In the genomic region with DNA sequence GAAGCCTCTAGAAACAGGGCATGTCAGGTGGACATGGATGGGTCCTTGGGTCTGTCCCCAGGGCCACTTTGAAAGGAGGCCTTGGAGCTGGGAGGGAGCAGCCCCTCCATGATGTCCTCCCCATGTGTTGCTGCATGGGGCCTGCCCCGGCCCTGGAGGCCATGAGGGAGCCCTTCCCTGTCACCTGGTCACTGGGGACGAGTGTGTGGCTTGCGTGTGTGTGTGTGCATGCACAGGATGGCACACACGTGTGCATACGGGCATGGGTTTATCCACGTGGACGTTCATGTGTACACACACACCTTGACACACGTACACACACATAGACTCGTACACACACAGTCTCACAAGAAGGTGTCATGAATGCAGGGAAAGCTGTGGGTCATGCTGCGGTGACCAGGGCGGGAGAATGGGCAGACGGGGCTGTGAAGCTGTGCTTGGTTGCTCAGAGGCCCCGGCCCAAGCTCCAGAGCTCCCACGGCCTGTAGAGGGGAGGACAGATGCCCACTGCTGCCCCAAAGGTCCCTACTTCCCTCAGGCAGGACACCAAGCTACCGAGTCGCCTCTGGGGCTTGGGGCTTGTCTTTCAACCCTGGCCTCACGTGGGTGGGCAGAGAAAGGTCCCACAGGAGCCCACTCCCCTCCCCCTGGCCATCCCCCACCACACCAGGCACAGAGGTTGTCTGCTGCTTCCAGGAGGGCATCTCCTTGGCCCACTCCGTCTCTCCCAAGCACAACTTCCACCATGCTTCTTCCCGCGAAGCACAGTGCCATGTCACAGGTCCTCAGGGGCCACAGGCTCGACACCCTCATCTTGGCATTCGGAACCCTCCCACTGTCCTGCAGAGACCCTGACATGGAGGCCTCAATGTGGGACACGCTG, we compare ENCODE assay signal across 18 cellular contexts. TPM values are rescaled to one million over a fixed set of nuclear protein-coding genes. Genes with fewer than 3 reads are reported as not detected.
DNase-seq lines count a peak whose midpoint lies in the region; ATAC-seq and TF ChIP-seq lines count a peak whose summit lies in the region.
"Had no signal": no experiment of that assay in that cellular context is flagged by ENCODE, and none has a peak within 500 bp of the region (broad histone marks: within the 10 kb centered on the region; RNA-seq: fewer than 3 reads in every experiment).

No MANE protein-coding gene starts in this region.

- intact Hi-C loops in thyroid gland (cut with DNase I) = no loop called here

- H3K27ac Mint-ChIP-seq in activated naive CD8-positive, alpha-beta T cell treated with anti-CD3 and anti-CD28 coated beads, Interleukin-2, amount 10 ng/mL, durations not matched to agents 7 days and 5 days = peak overlapping the region; percentile 87
- H3K27ac Mint-ChIP-seq in activated naive CD8-positive, alpha-beta T cell treated with anti-CD3 and anti-CD28 coated beads, Interleukin-2, amount 50 U/mL, for 24 hours = no peak overlapping the region
- H3K27ac Mint-ChIP-seq in activated T-helper 17 cell treated with anti-CD3 and anti-CD28 coated beads, Interleukin-2, amount 50 U/mL, for 72 hours = peak overlapping the region; percentile 70
- H3K27ac Mint-ChIP-seq in type B pancreatic cell = no peak overlapping the region
- H3K27ac Mint-ChIP-seq: activated T-cell treated with anti-CD3 and anti-CD28 coated beads, Interleukin-2, amount 50 U/mL, for 72 hours had no signal

- H3K36me3 Mint-ChIP-seq in activated naive CD8-positive, alpha-beta T cell treated with anti-CD3 and anti-CD28 coated beads, Interleukin-2, amount 10 ng/mL, durations not matched to agents 7 days and 5 days = no peaks in the 10 kb centered on the region
- H3K36me3 Mint-ChIP-seq in activated naive CD8-positive, alpha-beta T cell treated with anti-CD3 and anti-CD28 coated beads, Interleukin-2, amount 50 U/mL, for 24 hours (ENCODE audit: low read depth) = no peaks in the 10 kb centered on the region
- no peaks in the 10 kb centered on the region for H3K36me3 Mint-ChIP-seq in activated T-helper 17 cell treated with anti-CD3 and anti-CD28 coated beads, Interleukin-2, amount 50 U/mL, for 72 hours (ENCODE audit: low read depth)
- H3K36me3 Mint-ChIP-seq in type B pancreatic cell = no peaks in the 10 kb centered on the region

- H3K36me3 ChIP-seq in thyroid gland = no peaks in the 10 kb centered on the region
- H3K36me3 ChIP-seq: transverse colon had no signal

- H3K9me3 ChIP-seq in thyroid gland = no peaks in the 10 kb centered on the region
- H3K9me3 ChIP-seq: transverse colon had no signal

- no peaks in the 10 kb centered on the region for H3K4me1 ChIP-seq in thyroid gland
- H3K4me1 ChIP-seq: transverse colon had no signal

- peak; percentile 20 for ATAC-seq in activated naive CD8-positive, alpha-beta T cell treated with anti-CD3 and anti-CD28 coated beads, Interleukin-2, amount 10 ng/mL, durations not matched to agents 7 days and 5 days (ENCODE audit: low read depth)
- ATAC-seq in activated naive CD8-positive, alpha-beta T cell treated with anti-CD3 and anti-CD28 coated beads, Interleukin-2, amount 50 U/mL, for 24 hours = no peak
- no peak for ATAC-seq in activated T-helper 17 cell treated with anti-CD3 and anti-CD28 coated beads, Interleukin-2, amount 50 U/mL, for 72 hours (replicated peaks)
- no peak for ATAC-seq in GM21515 (IDR thresholded peaks at IDR 0.05; ENCODE audit: unreplicated experiment)
- ATAC-seq: activated T-cell treated with anti-CD3 and anti-CD28 coated beads, Interleukin-2, amount 50 U/mL, for 72 hours; Panc1 had no signal

- no peaks in the 10 kb centered on the region for H3K27me3 Mint-ChIP-seq in activated naive CD8-positive, alpha-beta T cell treated with anti-CD3 and anti-CD28 coated beads, Interleukin-2, amount 10 ng/mL, durations not matched to agents 7 days and 5 days
- no peaks in the 10 kb centered on the region for H3K27me3 Mint-ChIP-seq in activated naive CD8-positive, alpha-beta T cell treated with anti-CD3 and anti-CD28 coated beads, Interleukin-2, amount 50 U/mL, for 24 hours
- no peaks in the 10 kb centered on the region for H3K27me3 Mint-ChIP-seq in activated T-helper 17 cell treated with anti-CD3 and anti-CD28 coated beads, Interleukin-2, amount 50 U/mL, for 72 hours
- H3K27me3 Mint-ChIP-seq in type B pancreatic cell = no peaks in the 10 kb centered on the region

- DNase-seq in activated naive CD8-positive, alpha-beta T cell treated with anti-CD3 and anti-CD28 coated beads, Interleukin-2, amount 10 ng/mL, durations not matched to agents 7 days and 5 days = no peak
- no peak for DNase-seq in activated naive CD8-positive, alpha-beta T cell treated with anti-CD3 and anti-CD28 coated beads, Interleukin-2, amount 50 U/mL, for 24 hours
- DNase-seq in mesenteric fat pad (ENCODE audit: low spot score) (peak; percentile 64), type B pancreatic cell (ENCODE audit: extremely low spot score, unreplicated experiment) (peak; percentile 64), thyroid gland (no peak), NAMALWA (ENCODE audit: low spot score) (no peak)
- DNase-seq: activated T-cell treated with anti-CD3 and anti-CD28 coated beads, Interleukin-2, amount 50 U/mL, for 72 hours; Calu3; cortex of kidney; GF-D8; NCI-H187 treated with DMSO at 0.1 percent for 48 hours; NCI-H69; retina; stimulated activated CD4-positive, alpha-beta T cell treated with anti-CD3 and anti-CD28 coated beads, Interleukin-4, amount 100 ng/mL, for 1 hour had no signal

- no peak overlapping the region for H3K4me3 ChIP-seq in thyroid gland (replicated peaks in 1 of 3)
- H3K4me3 ChIP-seq: transverse colon had no signal

- H3K9me3 Mint-ChIP-seq in activated naive CD8-positive, alpha-beta T cell treated with anti-CD3 and anti-CD28 coated beads, Interleukin-2, amount 10 ng/mL, durations not matched to agents 7 days and 5 days = no peaks in the 10 kb centered on the region
- H3K9me3 Mint-ChIP-seq in activated naive CD8-positive, alpha-beta T cell treated with anti-CD3 and anti-CD28 coated beads, Interleukin-2, amount 50 U/mL, for 24 hours = no peaks in the 10 kb centered on the region
- H3K9me3 Mint-ChIP-seq in activated T-helper 17 cell treated with anti-CD3 and anti-CD28 coated beads, Interleukin-2, amount 50 U/mL, for 72 hours = no peaks in the 10 kb centered on the region
- no peaks in the 10 kb centered on the region for H3K9me3 Mint-ChIP-seq in type B pancreatic cell
- H3K9me3 Mint-ChIP-seq: activated T-cell treated with anti-CD3 and anti-CD28 coated beads, Interleukin-2, amount 50 U/mL, for 72 hours had no signal

- TF ChIP-seq CTCF in type B pancreatic cell (conservative IDR thresholded peaks at IDR 0.05) (no peak), thyroid gland (IDR thresholded peaks at IDR 0.05) (no peak)

- H3K27ac ChIP-seq in thyroid gland = no peak overlapping the region
- H3K27ac ChIP-seq: transverse colon had no signal

- no peak for TF ChIP-seq POLR2A in thyroid gland (IDR thresholded peaks at IDR 0.05)

- POLR2A ChIA-PET in activated naive CD8-positive, alpha-beta T cell treated with anti-CD3 and anti-CD28 coated beads, Interleukin-2, amount 10 ng/mL, durations not matched to agents 7 days and 5 days (lab: Charles Lee) = no interaction called here

- H3K4me3 Mint-ChIP-seq in activated naive CD8-positive, alpha-beta T cell treated with anti-CD3 and anti-CD28 coated beads, Interleukin-2, amount 10 ng/mL, durations not matched to agents 7 days and 5 days = peak overlapping the region; percentile 45
- no peak overlapping the region for H3K4me3 Mint-ChIP-seq in activated naive CD8-positive, alpha-beta T cell treated with anti-CD3 and anti-CD28 coated beads, Interleukin-2, amount 50 U/mL, for 24 hours
- peak overlapping the region; percentile 13 for H3K4me3 Mint-ChIP-seq in activated T-helper 17 cell treated with anti-CD3 and anti-CD28 coated beads, Interleukin-2, amount 50 U/mL, for 72 hours
- no peak overlapping the region for H3K4me3 Mint-ChIP-seq in type B pancreatic cell
- H3K4me3 Mint-ChIP-seq: activated T-cell treated with anti-CD3 and anti-CD28 coated beads, Interleukin-2, amount 50 U/mL, for 72 hours had no signal

- H3K27me3 ChIP-seq in thyroid gland = no peaks in the 10 kb centered on the region
- H3K27me3 ChIP-seq: transverse colon had no signal

- 87 to 90% methylated on average over 14 to 20 of the region's 23 CpGs for WGBS in thyroid gland, 2 donors

- peaks cover 11% of the 10 kb centered on the region for H3K4me1 Mint-ChIP-seq in activated naive CD8-positive, alpha-beta T cell treated with anti-CD3 and anti-CD28 coated beads, Interleukin-2, amount 10 ng/mL, durations not matched to agents 7 days and 5 days
- H3K4me1 Mint-ChIP-seq in activated naive CD8-positive, alpha-beta T cell treated with anti-CD3 and anti-CD28 coated beads, Interleukin-2, amount 50 U/mL, for 24 hours = peaks cover 4% of the 10 kb centered on the region
- H3K4me1 Mint-ChIP-seq in activated T-helper 17 cell treated with anti-CD3 and anti-CD28 coated beads, Interleukin-2, amount 50 U/mL, for 72 hours = peaks cover 6% of the 10 kb centered on the region
- H3K4me1 Mint-ChIP-seq in type B pancreatic cell (ENCODE audit: unreplicated experiment) = peaks cover 5% of the 10 kb centered on the region

RNA-seq across cellular contexts. Expression of gene GPC1, which starts 42.3 kb away (rescaled TPM):
- total RNA-seq in activated naive CD8-positive, alpha-beta T cell treated with anti-CD3 and anti-CD28 coated beads, Interleukin-2, amount 10 ng/mL, durations not matched to agents 7 days and 5 days = 1 to 10 TPM; 3.4 to 4.7 TPM
- total RNA-seq in activated T-helper 17 cell treated with anti-CD3 and anti-CD28 coated beads, Interleukin-2, amount 50 U/mL, for 72 hours = 1 to 10 TPM; 4.0 to 4.6 TPM
- total RNA-seq in mesenteric fat pad (82.5 TPM), type B pancreatic cell (ENCODE audit: low replicate concordance) (58.0 and 78.0 TPM in 2 replicates), thyroid gland (10 to 100 TPM; 14.1 to 35.5 (median 26.8) TPM)

Comparison
In these comparisons a context has a peak if more than half of its experiments do, and no peak if none do; other contexts are left out.
1. H3K27ac Mint-ChIP-seq: peak in activated naive CD8-positive, alpha-beta T cell treated with anti-CD3 and anti-CD28 coated beads, Interleukin-2, amount 10 ng/mL, durations not matched to agents 7 days and 5 days (single experiment) and activated T-helper 17 cell treated with anti-CD3 and anti-CD28 coated beads, Interleukin-2, amount 50 U/mL, for 72 hours (single experiment); none in activated naive CD8-positive, alpha-beta T cell treated with anti-CD3 and anti-CD28 coated beads, Interleukin-2, amount 50 U/mL, for 24 hours (single experiment) and type B pancreatic cell (single experiment).
2. H3K4me3 Mint-ChIP-seq: peak in activated naive CD8-positive, alpha-beta T cell treated with anti-CD3 and anti-CD28 coated beads, Interleukin-2, amount 10 ng/mL, durations not matched to agents 7 days and 5 days (single experiment) and activated T-helper 17 cell treated with anti-CD3 and anti-CD28 coated beads, Interleukin-2, amount 50 U/mL, for 72 hours (single experiment); none in activated naive CD8-positive, alpha-beta T cell treated with anti-CD3 and anti-CD28 coated beads, Interleukin-2, amount 50 U/mL, for 24 hours (single experiment) and type B pancreatic cell (single experiment).
3. DNase-seq: peak in mesenteric fat pad (single experiment) and type B pancreatic cell (single experiment); none in activated naive CD8-positive, alpha-beta T cell treated with anti-CD3 and anti-CD28 coated beads, Interleukin-2, amount 10 ng/mL, durations not matched to agents 7 days and 5 days (single experiment), activated naive CD8-positive, alpha-beta T cell treated with anti-CD3 and anti-CD28 coated beads, Interleukin-2, amount 50 U/mL, for 24 hours (single experiment), thyroid gland (0 of 2) and NAMALWA (single experiment).